Comparison of ENCODE assay signal across 8 cellular contexts in the genomic region with DNA sequence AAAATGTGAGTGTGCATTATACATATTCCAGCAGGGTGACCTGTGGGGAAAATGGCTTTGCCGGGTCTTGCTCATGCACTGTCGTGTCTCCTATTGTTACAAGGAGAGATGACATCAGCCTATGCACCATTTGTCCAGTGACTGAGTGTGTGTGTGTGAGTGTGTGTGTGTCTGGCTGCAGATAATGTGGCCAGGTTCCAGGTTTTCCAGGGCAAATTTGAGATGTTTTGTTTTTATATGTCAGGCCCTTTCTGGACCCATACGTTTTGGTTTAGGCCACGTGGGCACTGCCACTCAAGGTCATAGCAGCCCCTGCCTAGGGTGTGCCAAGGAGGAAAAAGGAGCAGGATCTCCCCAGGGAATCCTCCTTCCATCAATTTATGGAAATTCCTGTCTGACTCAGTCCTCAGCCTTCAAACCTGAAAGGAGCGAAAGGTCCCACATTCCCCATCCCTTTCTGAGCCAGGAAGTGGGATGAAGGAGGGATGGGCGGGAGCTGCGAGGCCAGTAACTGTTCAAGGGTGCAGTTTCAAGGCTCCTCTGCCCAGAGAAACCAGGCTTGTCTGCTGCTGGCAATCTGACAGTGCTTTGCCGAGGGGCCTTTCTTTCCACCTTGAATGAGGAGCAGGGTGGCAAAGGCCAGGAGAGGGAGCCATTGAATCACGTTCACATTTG.
A peak's percentile ranks its signal among the peaks of the same experiment; 100 is the strongest.
DNase-seq lines count a peak whose midpoint lies in the region; ATAC-seq and TF ChIP-seq lines count a peak whose summit lies in the region.

No MANE protein-coding gene starts in this region.

- DNase-seq in Daoy (ENCODE audit: low read depth): peak; percentile 91
- peak; percentile 7 for DNase-seq in KG1 (lab: John Stamatoyannopoulos, UW)
- DNase-seq in Peyer's patch: peak in 1 of 3 donors; percentile 73
- peak; percentile 52 for DNase-seq in endothelial cell (ENCODE audit: low spot score)
- peak; percentile 59 for DNase-seq in nephron progenitor cell

- H3K36me3 Mint-ChIP-seq in endothelial cell (ENCODE audit: low read depth, unreplicated experiment) (no peaks in the 10 kb centered on the region), nephron progenitor cell (ENCODE audit: low read depth) (no peaks in the 10 kb centered on the region)

- peaks cover 22% of the 10 kb centered on the region for H3K4me1 Mint-ChIP-seq in endothelial cell (ENCODE audit: unreplicated experiment)
- H3K4me1 Mint-ChIP-seq in nephron progenitor cell: peaks cover 77% of the 10 kb centered on the region

- H3K4me3 Mint-ChIP-seq in endothelial cell (ENCODE audit: unreplicated experiment): no peak overlapping the region
- H3K4me3 Mint-ChIP-seq in nephron progenitor cell: no peak overlapping the region

- H3K4me3 ChIP-seq in Peyer's patch: no peak overlapping the region

- H3K9me3 ChIP-seq in Peyer's patch: no peaks in the 10 kb centered on the region

- H3K9me3 Mint-ChIP-seq in endothelial cell (ENCODE audit: unreplicated experiment) (no peaks in the 10 kb centered on the region), nephron progenitor cell (no peaks in the 10 kb centered on the region)

- peak in 4 of 6 experiments; percentile 10 to 57 (median 46) for TF ChIP-seq CTCF in Peyer's patch (IDR thresholded peaks at IDR 0.05)
- no peak for TF ChIP-seq CTCF in endothelial cell (IDR thresholded peaks at IDR 0.05; ENCODE audit: unreplicated experiment)
- TF ChIP-seq CTCF in nephron progenitor cell (IDR thresholded peaks at IDR 0.05): peak; percentile 49

- H3K27ac ChIP-seq in Peyer's patch: no peak overlapping the region

- no peaks in the 10 kb centered on the region for H3K36me3 ChIP-seq in Peyer's patch

- no peaks in the 10 kb centered on the region for H3K4me1 ChIP-seq in Peyer's patch

- no peak for ATAC-seq in GM18505 (IDR thresholded peaks at IDR 0.05; ENCODE audit: unreplicated experiment)
- ATAC-seq in GM21423 (IDR thresholded peaks at IDR 0.05; ENCODE audit: unreplicated experiment): no peak
- ATAC-seq in GM21737 (IDR thresholded peaks at IDR 0.05; ENCODE audit: unreplicated experiment): no peak

- H3K27ac Mint-ChIP-seq in endothelial cell (ENCODE audit: unreplicated experiment): no peak overlapping the region
- peak overlapping the region; percentile 12 for H3K27ac Mint-ChIP-seq in nephron progenitor cell

- H3K27me3 ChIP-seq in Peyer's patch: no peaks in the 10 kb centered on the region

- TF ChIP-seq POLR2A in Peyer's patch (IDR thresholded peaks at IDR 0.05) (no peak), GM18505 (IDR thresholded peaks at IDR 0.05; ENCODE audit: borderline replicate concordance, extremely low read depth, insufficient read depth, insufficient read length) (no peak)

- peaks cover 2% of the 10 kb centered on the region for H3K27me3 Mint-ChIP-seq in endothelial cell (ENCODE audit: unreplicated experiment)
- peaks cover 15% of the 10 kb centered on the region for H3K27me3 Mint-ChIP-seq in nephron progenitor cell (ENCODE audit: low read depth, poor library complexity)
